In the genomic region with DNA sequence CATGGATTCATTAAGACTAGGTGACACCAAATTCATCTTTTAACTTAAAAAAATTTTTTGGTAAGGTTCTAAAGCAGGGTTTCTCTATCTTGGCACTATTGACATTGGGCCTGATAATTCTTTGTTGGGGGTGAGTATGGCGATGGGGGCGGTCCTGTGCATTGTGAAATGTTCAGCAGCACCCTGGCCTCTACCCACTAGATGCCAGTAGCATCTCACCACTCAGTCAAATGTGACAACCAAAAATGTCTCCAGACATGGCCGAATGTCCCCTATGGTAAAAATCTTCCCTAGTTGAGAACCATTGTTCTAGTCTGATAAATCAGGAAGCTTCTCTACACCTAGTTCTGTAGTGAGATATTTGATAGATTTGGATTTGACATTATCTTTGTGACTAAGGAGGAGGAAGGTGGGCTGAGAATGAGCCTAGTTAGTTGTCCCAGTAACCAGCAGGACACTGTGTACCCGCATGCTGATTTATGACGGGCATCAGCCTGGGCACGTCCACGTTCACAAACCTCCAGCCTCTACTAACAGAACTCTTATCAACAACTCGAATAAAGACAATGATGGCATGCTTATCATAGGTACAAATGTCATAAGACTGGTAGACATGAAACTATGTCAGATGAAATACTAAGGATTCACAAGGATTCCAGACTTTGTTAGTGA, we compare ENCODE assay signal across 23 cellular contexts.
"Had no signal": no experiment of that assay in that cellular context is flagged by ENCODE, and none has a peak within 500 bp of the region (broad histone marks: within the 10 kb centered on the region; RNA-seq: fewer than 3 reads in every experiment).

No MANE protein-coding gene starts in this region.

- H3K4me3 ChIP-seq: breast epithelium, coronary artery, esophagus muscularis mucosa, gastrocnemius medialis, ovary, psoas muscle, sigmoid colon, thoracic aorta, vagina had no signal

- DNase-seq: activated CD4-positive, alpha-beta T cell treated with anti-CD3 and anti-CD28 coated beads for 4 hours; activated CD4-positive, alpha-beta T cell treated with anti-CD3 and anti-CD28 coated beads, Interleukin-2, amount 50 U/mL, for 48 hours; activated CD4-positive, CD25-positive, alpha-beta regulatory T cell; activated CD8-positive, alpha-beta memory T cell treated with anti-CD3 and anti-CD28 coated beads, Interleukin-2, amount 50 U/mL, for 48 hours; activated naive CD4-positive, alpha-beta T cell; activated naive CD8-positive, alpha-beta T cell treated with anti-CD3 and anti-CD28 coated beads for 36 hours; activated T-cell treated with anti-CD3 and anti-CD28 coated beads, Interleukin-2, amount 50 U/mL, for 4 hours; islet precursor cell; mammary epithelial cell; ovary; psoas muscle; sigmoid colon; stimulated activated CD4-positive, alpha-beta T cell treated with anti-CD3 and anti-CD28 coated beads, Interleukin-2, amount 100 ng/mL, for 48 hours; stimulated activated CD8-positive, alpha-beta memory T cell treated with anti-CD3 and anti-CD28 coated beads, Interleukin-4, amount 100 ng/mL, for 48 hours; stimulated activated naive CD4-positive, alpha-beta T cell treated with Interleukin-2 at 50 U/mL for 16 hours; T-helper 17 cell had no signal

- H3K27me3 ChIP-seq: breast epithelium, esophagus muscularis mucosa, gastrocnemius medialis, ovary, sigmoid colon, vagina had no signal

- H3K4me1 ChIP-seq: breast epithelium, vagina had no signal

- ATAC-seq: activated T-cell treated with anti-CD3 and anti-CD28 coated beads, Interleukin-2, amount 50 U/mL, for 4 hours; natural killer cell treated with Interleukin-12 subunit alpha and Interleukin-12 subunit beta and Interleukin-15 and Interleukin-18, amount 100 ng/mL, for 72 hours; T-helper 17 cell had no signal

- H3K36me3 ChIP-seq: breast epithelium, esophagus muscularis mucosa, gastrocnemius medialis, ovary, sigmoid colon, thoracic aorta, vagina had no signal

- H3K27ac ChIP-seq: breast epithelium, coronary artery, esophagus muscularis mucosa, ovary, psoas muscle, sigmoid colon, thoracic aorta, vagina had no signal

- H3K9me3 ChIP-seq: breast epithelium, esophagus muscularis mucosa, gastrocnemius medialis, ovary, psoas muscle, sigmoid colon, thoracic aorta, vagina had no signal
